Comparison of ENCODE assay signal across 30 cellular contexts in genomic region chr12:29168000-29168399, GRCh38.
"Had no signal": no experiment of that assay in that cellular context is flagged by ENCODE, and none has a peak within 500 bp of the region (broad histone marks: within the 10 kb centered on the region; RNA-seq: fewer than 3 reads in every experiment).

No MANE protein-coding gene starts in this region.

- ATAC-seq: activated naive CD4-positive, alpha-beta T cell treated with anti-CD3 and anti-CD28 coated beads, Interleukin-2, amount 50 U/mL, for 72 hours; activated T-cell treated with anti-CD3 and anti-CD28 coated beads, Interleukin-2, amount 50 U/mL, for 72 hours; effector memory CD8-positive, alpha-beta T cell; esophagus mucosa; foreskin keratinocyte; heart right ventricle; naive thymus-derived CD4-positive, alpha-beta T cell; pancreas had no signal

- H3K4me3 ChIP-seq: coronary artery, dorsolateral prefrontal cortex, heart right ventricle, left ventricle myocardium inferior, lung, pancreas, prostate gland, sigmoid colon, smooth muscle cell, tibial nerve, uterus had no signal

- H3K36me3 ChIP-seq: left ventricle myocardium inferior, pancreas, prostate gland, uterus had no signal

- H3K27ac Mint-ChIP-seq: activated naive CD4-positive, alpha-beta T cell treated with anti-CD3 and anti-CD28 coated beads, Interleukin-2, amount 50 U/mL, for 72 hours; activated T-cell treated with anti-CD3 and anti-CD28 coated beads, Interleukin-2, amount 50 U/mL, for 72 hours; T-helper 2 cell treated with Interferon-gamma antibody and Interleukin-4, amounts not matched to agents 5 μg/mL and 100 μg/mL, for 36 hours had no signal

- H3K4me3 Mint-ChIP-seq: activated T-cell treated with anti-CD3 and anti-CD28 coated beads, Interleukin-2, amount 50 U/mL, for 72 hours; central memory CD8-positive, alpha-beta T cell; effector memory CD8-positive, alpha-beta T cell; naive thymus-derived CD4-positive, alpha-beta T cell; T-helper 2 cell treated with Interferon-gamma antibody and Interleukin-4, amounts not matched to agents 5 μg/mL and 100 μg/mL, for 36 hours had no signal

- H3K9me3 ChIP-seq: heart right ventricle, left ventricle myocardium inferior, pancreas, prostate gland, sigmoid colon, uterus had no signal

- H3K4me1 ChIP-seq: foreskin keratinocyte, pancreas, prostate gland, uterus had no signal

- H3K27me3 ChIP-seq: dorsolateral prefrontal cortex, foreskin keratinocyte, heart right ventricle, pancreas, sigmoid colon, tibial nerve, uterus had no signal

- DNase-seq: activated CD4-positive, alpha-beta T cell treated with anti-CD3 and anti-CD28 coated beads for 4 hours; activated CD4-positive, alpha-beta T cell treated with anti-CD3 and anti-CD28 coated beads, Interleukin-2, amount 50 U/mL, for 4 hours; activated naive CD4-positive, alpha-beta T cell; activated T-cell treated with anti-CD3 and anti-CD28 coated beads for 4 hours; activated T-cell treated with anti-CD3 and anti-CD28 coated beads, Interleukin-2, amount 50 U/mL, for 72 hours; anterior cingulate cortex; dorsolateral prefrontal cortex; effector memory CD8-positive, alpha-beta T cell; foreskin keratinocyte; heart right ventricle; kidney glomerular epithelial cell; left ventricle myocardium inferior; naive thymus-derived CD4-positive, alpha-beta T cell; nucleus accumbens; pancreas; retina; sigmoid colon; stimulated activated naive CD4-positive, alpha-beta T cell; T-helper 1 cell; uterus had no signal

- H3K27me3 Mint-ChIP-seq: central memory CD8-positive, alpha-beta T cell; effector memory CD8-positive, alpha-beta T cell had no signal

- H3K9me3 Mint-ChIP-seq: activated naive CD4-positive, alpha-beta T cell treated with anti-CD3 and anti-CD28 coated beads, Interleukin-2, amount 50 U/mL, for 72 hours; activated T-cell treated with anti-CD3 and anti-CD28 coated beads, Interleukin-2, amount 50 U/mL, for 72 hours; central memory CD8-positive, alpha-beta T cell; effector memory CD8-positive, alpha-beta T cell; naive thymus-derived CD4-positive, alpha-beta T cell; T-helper 2 cell treated with Interferon-gamma antibody and Interleukin-4, amounts not matched to agents 5 μg/mL and 100 μg/mL, for 36 hours had no signal

- H3K27ac ChIP-seq: coronary artery, dorsolateral prefrontal cortex, foreskin keratinocyte, heart right ventricle, left ventricle myocardium inferior, pancreas, prostate gland, sigmoid colon, tibial nerve, uterus, VCaP had no signal

- H3K4me2 ChIP-seq: smooth muscle cell had no signal
